ENCODE assay signal across 8 cellular contexts in the genomic region with DNA sequence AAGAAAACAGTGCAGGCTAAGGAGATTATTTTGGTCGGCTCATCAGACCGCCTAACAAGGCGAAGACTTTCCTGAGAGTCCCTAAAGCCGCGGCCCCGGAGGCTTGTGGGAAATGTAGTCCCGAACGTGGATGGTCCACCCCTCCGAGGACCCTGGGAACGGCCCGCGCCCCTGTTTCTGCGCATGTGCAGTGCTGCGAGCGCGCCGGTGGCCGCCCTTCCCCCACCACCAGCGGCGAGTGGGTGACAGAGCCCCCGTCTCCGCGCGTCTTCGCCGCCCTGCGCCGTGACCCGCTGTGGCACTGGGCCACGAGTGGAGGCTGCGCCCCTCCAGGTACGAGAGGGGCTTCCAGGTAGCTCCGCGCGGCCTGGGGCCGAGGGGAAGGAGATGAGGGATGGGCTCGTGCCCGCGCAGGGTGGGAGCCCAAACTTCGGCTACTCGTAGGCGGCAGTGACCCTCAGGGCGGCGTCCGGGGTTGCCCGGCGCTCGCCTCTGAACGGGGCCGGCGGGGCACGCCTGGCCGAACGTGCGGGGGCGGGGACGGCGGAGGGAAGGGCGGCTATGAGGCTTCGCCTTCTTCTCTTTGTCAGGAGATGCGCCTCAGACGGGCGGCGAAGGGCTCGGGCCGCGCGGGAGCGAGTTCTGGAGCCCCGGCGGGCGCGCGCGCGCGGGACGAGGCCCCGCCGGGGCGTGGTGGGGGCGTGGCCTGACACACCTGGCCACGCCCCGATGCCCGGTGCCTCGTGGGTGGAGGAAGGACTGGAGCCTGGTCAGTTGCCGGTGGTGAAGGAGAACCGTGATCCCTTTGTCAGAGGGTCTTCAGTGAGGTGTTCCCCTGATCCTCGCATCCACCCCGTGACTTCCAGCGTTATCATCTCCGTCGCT. TPM values are rescaled to one million over a fixed set of nuclear protein-coding genes. Genes with fewer than 3 reads are reported as not detected.
DNase-seq lines count a peak whose midpoint lies in the region; ATAC-seq, FAIRE-seq and TF ChIP-seq lines count a peak whose summit lies in the region.

A gene (plus strand): TSS at position 214 of the 885 bp plus-strand sequence. CDS start 4,428 bp downstream, outside the sequence.

- DNase-seq in AG08396 (ENCODE audit: low spot score) (peak; percentile 98), NCI-H2227 treated with DMSO at 0.1 percent for 48 hours (lab: John Stamatoyannopoulos, UW) (peak; percentile 82), WERI-Rb-1 (peak; percentile 98), breast epithelium (ENCODE audit: low spot score in 2 of 2) (peak; percentile 93 to 95), iPS-NIHi11 (ENCODE audit: low spot score) (peak; percentile 96), small intestine (peak; percentile 93)

- intact Hi-C loops in breast epithelium (cut with DNase I; ENCODE audit: low total_unique reads) = no loop called here

- no peak for FAIRE-seq in small intestine (lab: Jason Lieb, UNC)

- H3K4me1 ChIP-seq in breast epithelium (no peaks in the 10 kb centered on the region), small intestine (ENCODE audit: control insufficient read depth in 2 of 2, insufficient read depth in 1 of 2, low read depth in 1 of 2, low read length in 1 of 2) (no peaks in the 10 kb centered on the region)

- WGBS in small intestine, 3 donors = 0 to 1% (median 0%) methylated on average over 62 to 93 of the region's 93 CpGs

- H3K36me3 ChIP-seq in WERI-Rb-1 (peaks cover 24% of the 10 kb centered on the region), breast epithelium (no peaks in the 10 kb centered on the region), small intestine (ENCODE audit: control insufficient read depth in 2 of 2, insufficient read depth in 2 of 2, low read length in 2 of 2) (no peaks in the 10 kb centered on the region)

- peak within 1 kb of the TSS; percentile 87 for H3K27ac ChIP-seq in WERI-Rb-1
- H3K27ac ChIP-seq in breast epithelium = peak within 1 kb of the TSS; percentile 96 to 97
- H3K27ac ChIP-seq in small intestine (ENCODE audit: low read depth in 1 of 2, low read length in 1 of 2) = peak within 1 kb of the TSS; percentile 74 to 93

- peak; percentile 90 for ATAC-seq in HG03175 (IDR thresholded peaks at IDR 0.05; ENCODE audit: unreplicated experiment)

- no peak for TF ChIP-seq CTCF in WERI-Rb-1 (IDR thresholded peaks at IDR 0.05; ENCODE audit: low read depth, low read length)
- no peak for TF ChIP-seq CTCF in breast epithelium (IDR thresholded peaks at IDR 0.05)

- TF ChIP-seq POLR2A in GM18951 (IDR thresholded peaks at IDR 0.05; ENCODE audit: extremely low read depth, insufficient read depth, insufficient read length) = peak; percentile 76
- peak; percentile 24 for TF ChIP-seq POLR2A in breast epithelium (IDR thresholded peaks at IDR 0.05)

- H3K4me3 ChIP-seq in WERI-Rb-1 (ENCODE audit: low read depth, low read length) (peak within 1 kb of the TSS; percentile 86), breast epithelium (peak within 1 kb of the TSS; percentile 75 to 93 (median 83)), small intestine (ENCODE audit: low read depth in 1 of 2, low read length in 2 of 2) (peak within 1 kb of the TSS; percentile 68 to 91)

- H3K9me3 ChIP-seq in WERI-Rb-1 (ENCODE audit: severe bottlenecking) (peaks cover 8% of the 10 kb centered on the region), breast epithelium (peaks cover 22 to 32% of the 10 kb centered on the region in 2 donors), small intestine (ENCODE audit: control insufficient read depth, low read depth) (no peaks in the 10 kb centered on the region)

- H3K27me3 ChIP-seq in WERI-Rb-1 (ENCODE audit: insufficient read depth, low read depth, severe bottlenecking) = no peaks in the 10 kb centered on the region
- H3K27me3 ChIP-seq in breast epithelium = no peaks in the 10 kb centered on the region
- H3K27me3 ChIP-seq in small intestine (ENCODE audit: control insufficient read depth in 2 of 2, insufficient read depth in 2 of 2, low read length in 2 of 2) = no peaks in the 10 kb centered on the region

- in situ Hi-C loops in GM18951 (cut with MboI; ENCODE audit: low sequenced_read_pairs, unreplicated experiment) = no loop called here

RNA-seq across cellular contexts. Expression of the gene that starts here (rescaled TPM):
- 10 to 100 TPM in 2 of 3 donors, 1 to 10 TPM in 1; 7.0 to 16.0 (median 12.5) TPM for total RNA-seq in breast epithelium
- 1 to 10 TPM; 2.2 to 3.3 (median 2.2) TPM for polyA plus RNA-seq in small intestine

Comparison
In these comparisons a context has a peak if more than half of its experiments do, and no peak if none do; other contexts are left out.
1. Peak in every context shown above with its lines: DNase-seq, ATAC-seq, H3K4me3 ChIP-seq and H3K27ac ChIP-seq.